Comparison of ENCODE assay signal across 2 cellular contexts in genomic region chr9:134099123-134099761, GRCh38.
TF ChIP-seq lines count a peak whose summit lies in the region.

No MANE protein-coding gene starts in this region.

TF ChIP-seq in K562, 482 proteins besides CTCF, POLR2A, EP300 and RAD21 (continued from another document and continues in another):
- TF ChIP-seq KLF13 (tag; IDR thresholded peaks at IDR 0.05; ENCODE audit: borderline replicate concordance, low read depth), result peak; percentile 65; the same call in 1 of the 2 replicates
- no peak for TF ChIP-seq ZBTB43 (CRISPR knock-in tag; IDR thresholded peaks at IDR 0.05)
- no peak for TF ChIP-seq MAX (CRISPR knock-in tag; IDR thresholded peaks at IDR 0.05)
- TF ChIP-seq POLR2B (IDR thresholded peaks at IDR 0.05; ENCODE audit: low read depth, partially characterized antibody), result no peak
- TF ChIP-seq CREM (IDR thresholded peaks at IDR 0.05; ENCODE audit: low read depth), result peak; percentile 59
- TF ChIP-seq ZNF551 (CRISPR knock-in tag; IDR thresholded peaks at IDR 0.05), result no peak
- TF ChIP-seq GTF2F1 (IDR thresholded peaks at IDR 0.05; ENCODE audit: low read depth, low read length), result no peak
- no peak for TF ChIP-seq MITF (IDR thresholded peaks at IDR 0.05)
- no peak for TF ChIP-seq NUFIP1 (IDR thresholded peaks at IDR 0.05; ENCODE audit: partially characterized antibody)
- no peak for TF ChIP-seq IRF2 (CRISPR knock-in tag; IDR thresholded peaks at IDR 0.05)
- TF ChIP-seq ZNF740 (CRISPR knock-in tag; IDR thresholded peaks at IDR 0.05), result peak; percentile 42; the same call in 1 of the 2 replicates
- no peak for TF ChIP-seq ZNF740 (tag; IDR thresholded peaks at IDR 0.05)
- no peak for TF ChIP-seq PHTF2 (CRISPR knock-in tag; IDR thresholded peaks at IDR 0.05)
- TF ChIP-seq MTA3 (IDR thresholded peaks at IDR 0.05; ENCODE audit: borderline replicate concordance), result 0 out of 2 replicates have a peak, but pooled peaks have one; percentile 42
- TF ChIP-seq SIX5 (IDR thresholded peaks at IDR 0.05; ENCODE audit: borderline replicate concordance in 1 of 2, insufficient read depth in 1 of 2, low read depth in 1 of 2, low read length in 2 of 2), result no peak
- no peak for TF ChIP-seq ZNF655 (CRISPR knock-in tag; IDR thresholded peaks at IDR 0.05)
- TF ChIP-seq SMC3 (conservative IDR thresholded peaks at IDR 0.05; ENCODE audit: insufficient read depth, low read depth, low read length), result peak; percentile 67; the same call in 1 of the 2 replicates
- no peak for TF ChIP-seq ZBTB33 (CRISPR knock-in tag; IDR thresholded peaks at IDR 0.05)
- TF ChIP-seq NFATC3 (IDR thresholded peaks at IDR 0.05), result no peak

TF ChIP-seq in HepG2, 621 proteins besides CTCF, POLR2A, EP300 and RAD21 (continued from another document):
- TF ChIP-seq ZNF503 (CRISPR knock-in tag; IDR thresholded peaks at IDR 0.05), result no peak
- TF ChIP-seq KDM6A (CRISPR knock-in tag; IDR thresholded peaks at IDR 0.05; ENCODE audit: low read depth), result no peak
- no peak for TF ChIP-seq NR3C1 (CRISPR knock-in tag; IDR thresholded peaks at IDR 0.05)
- no peak for TF ChIP-seq HNRNPH1 (optimal IDR thresholded peaks at IDR 0.05; ENCODE audit: low read depth, low read length)
- no peak for TF ChIP-seq ZBTB7A (CRISPR knock-in tag; IDR thresholded peaks at IDR 0.05)
- TF ChIP-seq ZNF543 (CRISPR knock-in tag; IDR thresholded peaks at IDR 0.05), result no peak
- 0 out of 2 replicates have a peak, but pooled peaks have one; percentile 19 for TF ChIP-seq GATAD2A (CRISPR knock-in tag; IDR thresholded peaks at IDR 0.05)
- TF ChIP-seq RCOR2 (CRISPR knock-in tag; IDR thresholded peaks at IDR 0.05), result 0 out of 2 replicates have a peak, but pooled peaks have one; percentile 25
- TF ChIP-seq ATRX (CRISPR knock-in tag; IDR thresholded peaks at IDR 0.05; ENCODE audit: borderline replicate concordance), result no peak
